In genomic region chr2:136235451-136236418, GRCh38 we compare ENCODE assay signal across 10 cellular contexts.
A peak's percentile ranks its signal among the peaks of the same experiment; 100 is the strongest.
DNase-seq lines count a peak whose midpoint lies in the region; ATAC-seq, FAIRE-seq and TF ChIP-seq lines count a peak whose summit lies in the region.
"Had no signal": no experiment of that assay in that cellular context is flagged by ENCODE, and none has a peak within 500 bp of the region (broad histone marks: within the 10 kb centered on the region; RNA-seq: fewer than 3 reads in every experiment).

No MANE protein-coding gene starts in this region.

- H3K27me3 ChIP-seq in HepG2 (ENCODE audit: control insufficient read depth in 1 of 2, insufficient read depth in 2 of 2, low read length in 2 of 2) (no peaks in the 10 kb centered on the region), right lobe of liver (no peaks in the 10 kb centered on the region), BE2C (no peaks in the 10 kb centered on the region)
- H3K27me3 ChIP-seq: gastroesophageal sphincter had no signal

- no peak overlapping the region for H3K4me2 ChIP-seq in HepG2 (ENCODE audit: low read depth, low read length)

- 17% methylated on average over 9 of the region's 9 CpGs for WGBS in HepG2 (ENCODE audit: low lambda C conversion rate)
- 50% methylated on average over 9 of the region's 9 CpGs for WGBS in right lobe of liver (ENCODE audit: insufficient coverage, low coverage, low lambda C conversion rate, missing lambda C conversion rate)

- no peak for TF ChIP-seq RAD21 in HepG2 (CRISPR knock-in tag; IDR thresholded peaks at IDR 0.05)

- CTCF ChIA-PET in HepG2 (lab: Yijun Ruan, JAX; ENCODE audit: low intra/inter-chr PET ratio, low total read pairs) = no interaction called here
- CTCF ChIA-PET in T-cell (lab: Charles Lee) = no interaction called here

- TF ChIP-seq CTCF in HepG2 (CRISPR knock-in tag; IDR thresholded peaks at IDR 0.05) = no peak
- no peak for TF ChIP-seq CTCF in right lobe of liver (IDR thresholded peaks at IDR 0.05)
- no peak for TF ChIP-seq CTCF in fibroblast of villous mesenchyme (IDR thresholded peaks at IDR 0.05; ENCODE audit: insufficient read depth, low read depth, low read length)
- no peak for TF ChIP-seq CTCF in BE2C (IDR thresholded peaks at IDR 0.05; ENCODE audit: low read depth, low read length)

- ATAC-seq in HepG2 = no peak
- ATAC-seq in right lobe of liver = no peak
- no peak for ATAC-seq in T-cell (replicated peaks in 1 of 4)
- no peak for ATAC-seq in GM21737 (IDR thresholded peaks at IDR 0.05; ENCODE audit: unreplicated experiment)
- no peak for ATAC-seq in GM21723 (IDR thresholded peaks at IDR 0.05; ENCODE audit: unreplicated experiment)
- ATAC-seq: gastroesophageal sphincter had no signal

- no peak overlapping the region for H2AFZ ChIP-seq in HepG2 (ENCODE audit: low read length)

- H3K36me3 ChIP-seq in HepG2 (replicated peaks in 1 of 2; ENCODE audit: control insufficient read depth in 1 of 2, insufficient read depth in 2 of 2, low read length in 2 of 2) = no peaks in the 10 kb centered on the region
- H3K36me3 ChIP-seq in right lobe of liver = no peaks in the 10 kb centered on the region
- H3K36me3 ChIP-seq in BE2C = no peaks in the 10 kb centered on the region
- H3K36me3 ChIP-seq: gastroesophageal sphincter had no signal

- H3K27ac Mint-ChIP-seq in T-cell = peak overlapping the region; percentile 41 to 48

- in situ Hi-C loops in HepG2 (cut with HindIII; ENCODE audit: extremely low pct_ligation_motif_present, low pct_unique_long_range_greater_than_20kb) = no loop called here

- H3K4me3 Mint-ChIP-seq in T-cell = no peak overlapping the region

- no peaks in the 10 kb centered on the region for H3K79me2 ChIP-seq in HepG2 (ENCODE audit: insufficient read depth, low read length)

- TF ChIP-seq EP300 in HepG2 (IDR thresholded peaks at IDR 0.05; ENCODE audit: low read depth in 2 of 2, low read length in 2 of 2) (no peak), HepG2 (CRISPR knock-in tag; IDR thresholded peaks at IDR 0.05; ENCODE audit: borderline replicate concordance) (no peak)

- H3K27me3 Mint-ChIP-seq in T-cell = no peaks in the 10 kb centered on the region

- POLR2A ChIA-PET in HepG2 (lab: Yijun Ruan, JAX) (no interaction called here), T-cell (lab: Charles Lee) (no interaction called here)

- BruUV-seq in HepG2 (replicated peaks; lab: Mats Ljungman, UMichigan) = no TSS peak

- peak; percentile 35 for DNase-seq in HepG2 (ENCODE audit: low spot score)
- no peak for DNase-seq in right lobe of liver
- DNase-seq in T-cell = no peak
- DNase-seq in fibroblast of villous mesenchyme (ENCODE audit: low read depth) = peak; percentile 6
- no peak for DNase-seq in NCI-H446 treated with DMSO at 0.1 percent for 48 hours (lab: John Stamatoyannopoulos, UW)
- DNase-seq in BE2C = no peak
- DNase-seq: activated CD4-positive, alpha-beta T cell treated with anti-CD3 and anti-CD28 coated beads for 1 hour had no signal

- H3K4me1 Mint-ChIP-seq in T-cell = peaks cover 40 to 64% (median 54%) of the 10 kb centered on the region in 3 donors

- no peaks in the 10 kb centered on the region for H3K36me3 Mint-ChIP-seq in T-cell

- no peaks in the 10 kb centered on the region for H3K4me1 ChIP-seq in HepG2 (ENCODE audit: insufficient read depth, low read length)
- no peaks in the 10 kb centered on the region for H3K4me1 ChIP-seq in right lobe of liver
- H3K4me1 ChIP-seq in BE2C = no peaks in the 10 kb centered on the region

- FAIRE-seq in HepG2 (lab: Jason Lieb, UNC) = no peak

- intact Hi-C loops in HepG2 (cut with micrococcal nuclease; ENCODE audit: unreplicated experiment) (no loop called here), right lobe of liver (cut with DNase I) (no loop called here)

- H3K9me3 ChIP-seq in HepG2 (ENCODE audit: low read length) (no peaks in the 10 kb centered on the region), right lobe of liver (no peaks in the 10 kb centered on the region), BE2C (no peaks in the 10 kb centered on the region)
- H3K9me3 ChIP-seq: gastroesophageal sphincter had no signal

- H3K4me3 ChIP-seq in HepG2 (replicated peaks in 1 of 3; ENCODE audit: insufficient read depth in 1 of 3, low read depth in 2 of 3, low read length in 3 of 3) = no peak overlapping the region
- no peak overlapping the region for H3K4me3 ChIP-seq in right lobe of liver
- H3K4me3 ChIP-seq in fibroblast of villous mesenchyme (ENCODE audit: low read depth, low read length) = no peak overlapping the region
- no peak overlapping the region for H3K4me3 ChIP-seq in BE2C (ENCODE audit: low read depth, low read length)
- H3K4me3 ChIP-seq: gastroesophageal sphincter had no signal

- no peaks in the 10 kb centered on the region for H3K9me3 Mint-ChIP-seq in T-cell

- no peak overlapping the region for H3K9ac ChIP-seq in HepG2 (ENCODE audit: insufficient read depth, low read depth, low read length)

- H3K27ac ChIP-seq in HepG2 (ENCODE audit: extremely low read length, insufficient read depth, low read length) (no peak overlapping the region), right lobe of liver (no peak overlapping the region)

- no peak for TF ChIP-seq POLR2A in HepG2 (IDR thresholded peaks at IDR 0.05; ENCODE audit: insufficient read depth in 1 of 2, low read depth in 2 of 2, low read length in 2 of 2)
- no peak for TF ChIP-seq POLR2A in right lobe of liver (IDR thresholded peaks at IDR 0.05)

- H4K20me1 ChIP-seq in HepG2 (ENCODE audit: insufficient read depth, low read length) = no peaks in the 10 kb centered on the region

TF ChIP-seq in HepG2, 621 proteins besides CTCF, POLR2A, EP300 and RAD21:
- TF ChIP-seq SOX13 (IDR thresholded peaks at IDR 0.05) (no peak), SOX13 (CRISPR knock-in tag; conservative IDR thresholded peaks at IDR 0.05 in 1 of 2, IDR thresholded peaks at IDR 0.05 in 1 of 2) (peak in 1 of 2 experiments; percentile 49; a peak in 1 of 4 replicates), FOSL2 (CRISPR knock-in tag; IDR thresholded peaks at IDR 0.05) (peak; percentile 54), ZNF781 (CRISPR knock-in tag; IDR thresholded peaks at IDR 0.05; ENCODE audit: borderline replicate concordance, not compliant biosample characterization) (no peak), NCOR1 (IDR thresholded peaks at IDR 0.05; ENCODE audit: borderline replicate concordance, low read length) (no peak), MZF1 (CRISPR knock-in tag; IDR thresholded peaks at IDR 0.05; ENCODE audit: borderline replicate concordance) (no peak)

Comparison
In these comparisons a context has a peak if more than half of its experiments do, and no peak if none do; other contexts are left out.
1. DNase-seq: peak in HepG2 (single experiment) and fibroblast of villous mesenchyme (single experiment); none in right lobe of liver (0 of 3), T-cell (0 of 34), NCI-H446 treated with DMSO at 0.1 percent for 48 hours (single experiment) and BE2C (single experiment).